8 cellular contexts compared by ENCODE assay signal in the genomic region with DNA sequence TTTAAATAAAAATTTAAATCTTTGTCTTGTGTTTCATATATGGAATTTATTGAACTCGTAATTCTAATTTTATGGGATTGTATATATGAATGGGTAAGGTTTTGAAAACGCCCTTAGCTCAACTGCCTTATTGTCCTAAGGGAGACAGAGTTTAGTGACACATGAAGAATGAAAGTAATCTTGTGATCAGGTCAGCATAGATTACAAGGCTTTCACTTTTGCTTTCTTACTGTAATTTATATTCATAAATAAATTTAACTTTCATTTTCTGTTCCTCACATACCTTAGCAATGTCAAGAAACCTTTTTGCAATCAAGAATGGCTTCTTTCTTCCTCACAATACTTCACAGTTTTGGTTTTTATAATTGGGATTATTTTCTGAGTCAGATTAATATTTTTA. TPM values are rescaled to one million over a fixed set of nuclear protein-coding genes. Genes with fewer than 3 reads are reported as not detected.
DNase-seq lines count a peak whose midpoint lies in the region; ATAC-seq and TF ChIP-seq lines count a peak whose summit lies in the region.
"Had no signal": no experiment of that assay in that cellular context is flagged by ENCODE, and none has a peak within 500 bp of the region (broad histone marks: within the 10 kb centered on the region; RNA-seq: fewer than 3 reads in every experiment).

No MANE protein-coding gene starts in this region.

- H3K4me3 ChIP-seq in mucosa of descending colon, result no peak overlapping the region

- no peak for TF ChIP-seq CTCF in mucosa of descending colon (IDR thresholded peaks at IDR 0.05)

- peak; percentile 96 for ATAC-seq in GM18867 (IDR thresholded peaks at IDR 0.05; ENCODE audit: unreplicated experiment)
- ATAC-seq in GM21529 (IDR thresholded peaks at IDR 0.05; ENCODE audit: unreplicated experiment), result peak; percentile 94
- ATAC-seq in HG03442 (IDR thresholded peaks at IDR 0.05; ENCODE audit: unreplicated experiment), result peak; percentile 90
- peak; percentile 79 for ATAC-seq in mucosa of descending colon

- H3K4me1 ChIP-seq in mucosa of descending colon (ENCODE audit: low read depth), result no peaks in the 10 kb centered on the region

- H3K36me3 ChIP-seq in mucosa of descending colon (ENCODE audit: low read depth), result no peaks in the 10 kb centered on the region

- DNase-seq in mucosa of descending colon, result no peak
- no peak for DNase-seq in NCI-H526 (lab: John Stamatoyannopoulos, UW)
- no peak for DNase-seq in kidney glomerular epithelial cell (lab: John Stamatoyannopoulos, UW)
- no peak for DNase-seq in NCI-H774 (lab: John Stamatoyannopoulos, UW)
- DNase-seq: activated CD4-positive, CD25-positive, alpha-beta regulatory T cell treated with anti-CD3 and anti-CD28 coated beads, Interleukin-2, amount 50 U/mL, for 72 hours had no signal

- no peaks in the 10 kb centered on the region for H3K9me3 ChIP-seq in mucosa of descending colon

- intact Hi-C loops in mucosa of descending colon (cut with DNase I, micrococcal nuclease), result no loop called here

RNA-seq across cellular contexts. Expression of gene KPNA5, which starts 14.4 kb away (rescaled TPM):
- 10 to 100 TPM in 1 of 3 donors, 1 to 10 TPM in 2; 5.5 to 19.5 (median 6.7) TPM for total RNA-seq in mucosa of descending colon

RNA-seq across cellular contexts. Expression of gene ZUP1, which starts 26.8 kb away (rescaled TPM):
- total RNA-seq in mucosa of descending colon, result 10 to 100 TPM in 2 of 3 donors, 1 to 10 TPM in 1; 8.7 to 12.0 (median 10.7) TPM
